Comparison of ENCODE assay signal across 8 cellular contexts in the genomic region with DNA sequence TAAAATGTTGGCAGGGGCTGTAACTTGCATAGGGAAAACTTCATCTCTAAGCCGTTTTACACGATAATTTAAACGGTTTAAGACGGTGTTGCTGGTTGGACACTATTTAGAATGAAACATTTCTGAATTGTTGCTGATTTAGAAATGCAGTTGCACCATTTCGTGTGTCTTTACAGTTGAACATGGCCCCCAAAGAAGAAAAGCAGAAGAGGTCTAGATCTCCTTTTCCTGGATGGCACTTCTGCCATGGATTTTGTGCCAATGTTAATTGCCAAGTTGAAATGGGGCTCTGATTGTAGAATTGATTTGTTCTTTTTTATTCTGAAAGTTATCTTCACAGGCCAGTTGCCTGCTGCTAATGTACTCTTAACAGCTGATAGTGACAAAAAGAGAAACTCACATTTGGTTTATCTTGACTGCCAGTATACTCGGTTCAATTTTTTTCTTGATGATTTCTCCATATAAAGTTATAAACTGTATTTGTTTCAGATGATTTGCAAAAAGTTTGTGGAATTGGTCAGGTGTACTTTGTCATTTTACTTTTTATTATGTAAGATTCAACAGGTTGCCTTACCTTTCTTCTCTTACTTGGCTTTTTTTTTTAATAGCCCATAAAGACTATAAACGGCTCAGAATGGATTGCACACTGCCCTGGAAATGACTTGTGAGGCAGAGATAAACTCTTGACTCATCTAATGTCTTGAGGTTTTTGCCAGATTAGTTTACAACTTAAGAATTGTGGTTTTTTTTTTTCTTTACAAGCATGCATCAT. TPM values are rescaled to one million over a fixed set of nuclear protein-coding genes. Genes with fewer than 3 reads are reported as not detected.
DNase-seq lines count a peak whose midpoint lies in the region; ATAC-seq and TF ChIP-seq lines count a peak whose summit lies in the region.

No MANE protein-coding gene starts in this region.

- no peak for TF ChIP-seq POLR2A in ovary (IDR thresholded peaks at IDR 0.05)

- H3K27me3 ChIP-seq in BLaER1 treated with 17β-estradiol and CSF1 and Interleukin-3, amounts not matched to agents 10 nM and 100 nM, result no peaks in the 10 kb centered on the region
- no peaks in the 10 kb centered on the region for H3K27me3 ChIP-seq in ovary

- intact Hi-C loops in ovary (cut with DNase I), result loop anchor here in 2 of 4 donors (5.0 to 10.0 kb wide), 3 partner anchors 64 to 134 kb away; a partner anchor contains a TSS

- peak overlapping the region in 10 of 11 experiments; percentile 80 to 94 (median 86); a peak in 20 of 22 replicates for H3K27ac ChIP-seq in BLaER1 treated with 17β-estradiol and CSF1 and Interleukin-3, amounts not matched to agents 10 nM and 100 nM
- peak overlapping the region in 1 of 2 donors; percentile 98 for H3K27ac ChIP-seq in ovary

- DNase-seq in HEK293T (ENCODE audit: extremely low spot score) (no peak), T-helper 17 cell (no peak), fibroblast of gingiva (ENCODE audit: low read depth) (peak; percentile 43), ovary (no peak), NCI-H510A (lab: John Stamatoyannopoulos, UW) (no peak), NCI-H187 treated with DMSO at 0.1 percent for 48 hours (lab: John Stamatoyannopoulos, UW) (no peak)

- H3K27me3 Mint-ChIP-seq in T-helper 17 cell, result no peaks in the 10 kb centered on the region

- TF ChIP-seq CTCF in ovary (IDR thresholded peaks at IDR 0.05), result no peak

- peaks cover 38 to 58% (median 48%) of the 10 kb centered on the region in 10 experiments for H3K4me1 ChIP-seq in BLaER1 treated with 17β-estradiol and CSF1 and Interleukin-3, amounts not matched to agents 10 nM and 100 nM
- H3K4me1 ChIP-seq in ovary (ENCODE audit: insufficient read depth), result peaks cover 9% of the 10 kb centered on the region

- WGBS in ovary, 3 donors, result 0% methylated on average over 7 of the region's 7 CpGs

- H3K4me3 ChIP-seq in BLaER1 treated with 17β-estradiol and CSF1 and Interleukin-3, amounts not matched to agents 10 nM and 100 nM, result peak overlapping the region; percentile 88 to 99 (median 96)
- H3K4me3 ChIP-seq in ovary, result peak overlapping the region; percentile 96

- TF ChIP-seq EP300 in ovary (IDR thresholded peaks at IDR 0.05), result no peak

- H3K36me3 ChIP-seq in BLaER1 treated with 17β-estradiol and CSF1 and Interleukin-3, amounts not matched to agents 10 nM and 100 nM, result peaks cover 0 to 23% (median 13%) of the 10 kb centered on the region in 11 experiments; a peak in 15 of 22 replicates
- no peaks in the 10 kb centered on the region for H3K36me3 ChIP-seq in ovary

- peaks cover 3 to 50% (median 26%) of the 10 kb centered on the region in 11 experiments; a peak in 18 of 22 replicates for H4K20me1 ChIP-seq in BLaER1 treated with 17β-estradiol and CSF1 and Interleukin-3, amounts not matched to agents 10 nM and 100 nM

- peaks cover 16% of the 10 kb centered on the region for H3K4me1 Mint-ChIP-seq in T-helper 17 cell

- no peaks in the 10 kb centered on the region for H3K9me3 ChIP-seq in BLaER1 treated with 17β-estradiol and CSF1 and Interleukin-3, amounts not matched to agents 10 nM and 100 nM (replicated peaks in 1 of 11)
- no peaks in the 10 kb centered on the region for H3K9me3 ChIP-seq in T-helper 17 cell (ENCODE audit: control insufficient read depth, low read length, poor library complexity, severe bottlenecking)
- no peaks in the 10 kb centered on the region for H3K9me3 ChIP-seq in ovary

- CTCF ChIA-PET in HEK293T (lab: Yijun Ruan, JAX), result no interaction called here

- no peak for ATAC-seq in T-helper 17 cell
- no peak for ATAC-seq in HG03565 (IDR thresholded peaks at IDR 0.05; ENCODE audit: unreplicated experiment)

- H3K36me3 Mint-ChIP-seq in T-helper 17 cell (ENCODE audit: low read depth), result no peaks in the 10 kb centered on the region

- H3K4me2 ChIP-seq in BLaER1 treated with 17β-estradiol and CSF1 and Interleukin-3, amounts not matched to agents 10 nM and 100 nM, result peak overlapping the region; percentile 77 to 96 (median 90)

- H3K4me3 Mint-ChIP-seq in T-helper 17 cell, result peak overlapping the region; percentile 92

- peak overlapping the region; percentile 87 to 94 (median 92) for H3K9ac ChIP-seq in BLaER1 treated with 17β-estradiol and CSF1 and Interleukin-3, amounts not matched to agents 10 nM and 100 nM

- H3K27ac Mint-ChIP-seq in T-helper 17 cell, result peak overlapping the region; percentile 83

- POLR2A ChIA-PET in HEK293T (lab: Yijun Ruan, JAX), result interaction anchor here (0.7 to 1.7 kb wide), 7 partner anchors 9 to 327 kb away, joined by 3 to 4 read pairs (median 3); a partner anchor contains a TSS

TF ChIP-seq in HEK293T, 16 proteins besides CTCF, POLR2A, EP300 and RAD21:
- TF ChIP-seq FOXK2 (IDR thresholded peaks at IDR 0.05) (no peak), FOXA1 (IDR thresholded peaks at IDR 0.05) (no peak), FOXM1 (IDR thresholded peaks at IDR 0.05; ENCODE audit: borderline replicate concordance) (no peak), CTBP1 (IDR thresholded peaks at IDR 0.05; ENCODE audit: borderline replicate concordance) (peak; percentile 19; the same call in 1 of the 2 replicates)

RNA-seq across cellular contexts. Expression of a gene that starts 1.4 kb away (rescaled TPM):
- total RNA-seq in T-helper 17 cell (10 to 100 TPM; 22.3 to 23.4 TPM), ovary (10 to 100 TPM; 33.9 to 69.6 (median 50.9) TPM)
- polyA plus RNA-seq in ovary, result 10 to 100 TPM; 20.2 to 25.5 TPM

RNA-seq across cellular contexts. Expression of a gene that starts 29.1 kb away (rescaled TPM):
- total RNA-seq in T-helper 17 cell (under 1 TPM in 1 of 2 donors, not detected in 1; 0.27 TPM), ovary (1 to 10 TPM in 1 of 7 donors, under 1 TPM in 5, not detected in 1; 0.23 to 1.3 (median 0.65) TPM)
- polyA plus RNA-seq in ovary, result 1 to 10 TPM; 1.3 to 1.4 TPM
